ENCODE assay signal across 19 cellular contexts in genomic region chr17:49440581-49440980, GRCh38. TPM values are rescaled to one million over a fixed set of nuclear protein-coding genes. Genes with fewer than 3 reads are reported as not detected.
A peak's percentile ranks its signal among the peaks of the same experiment; 100 is the strongest.
DNase-seq lines count a peak whose midpoint lies in the region; ATAC-seq and TF ChIP-seq lines count a peak whose summit lies in the region.
"Had no signal": no experiment of that assay in that cellular context is flagged by ENCODE, and none has a peak within 500 bp of the region (broad histone marks: within the 10 kb centered on the region; RNA-seq: fewer than 3 reads in every experiment).

No MANE protein-coding gene starts in this region.

- ATAC-seq in activated CD8-positive, alpha-beta T cell treated with anti-CD3 and anti-CD28 coated beads, Interleukin-2, amount 10 ng/mL, durations not matched to agents 7 days and 5 days = no peak
- ATAC-seq in activated CD8-positive, alpha-beta T cell treated with anti-CD3 and anti-CD28 coated beads for 36 hours = no peak
- peak; percentile 25 for ATAC-seq in stimulated activated effector memory CD8-positive, alpha-beta T cell treated with anti-CD3 and anti-CD28 coated beads, Interleukin-12 subunit alpha, Interleukin-12 subunit beta, amount 100 ng/mL, for 72 hours

- no peak overlapping the region for H3K4me3 Mint-ChIP-seq in activated CD8-positive, alpha-beta T cell treated with anti-CD3 and anti-CD28 coated beads, Interleukin-2, amount 10 ng/mL, durations not matched to agents 7 days and 5 days
- H3K4me3 Mint-ChIP-seq in activated CD8-positive, alpha-beta T cell treated with anti-CD3 and anti-CD28 coated beads for 36 hours = no peak overlapping the region
- H3K4me3 Mint-ChIP-seq in stimulated activated effector memory CD8-positive, alpha-beta T cell treated with anti-CD3 and anti-CD28 coated beads, Interleukin-12 subunit alpha, Interleukin-12 subunit beta, amount 100 ng/mL, for 72 hours = no peak overlapping the region
- H3K4me3 Mint-ChIP-seq: CD8-positive, alpha-beta memory T cell; HFFc6 had no signal

- H3K27ac ChIP-seq in OCI-LY7 (ENCODE audit: low read depth, low read length, poor library complexity, severe bottlenecking) = no peak overlapping the region
- H3K27ac ChIP-seq: PC-9, RWPE1, SJSA1 had no signal

- H3K27me3 Mint-ChIP-seq in activated CD8-positive, alpha-beta T cell treated with anti-CD3 and anti-CD28 coated beads, Interleukin-2, amount 10 ng/mL, durations not matched to agents 7 days and 5 days (ENCODE audit: low read depth) = peaks cover 37% of the 10 kb centered on the region
- peaks cover 31% of the 10 kb centered on the region for H3K27me3 Mint-ChIP-seq in activated CD8-positive, alpha-beta T cell treated with anti-CD3 and anti-CD28 coated beads for 36 hours

- intact Hi-C loops in activated CD8-positive, alpha-beta T cell treated with anti-CD3 and anti-CD28 coated beads for 36 hours (cut with micrococcal nuclease) = no loop called here
- intact Hi-C loops in OCI-LY7 (cut with micrococcal nuclease; ENCODE audit: unreplicated experiment) = no loop called here

- no peak for DNase-seq in activated CD8-positive, alpha-beta T cell treated with anti-CD3 and anti-CD28 coated beads, Interleukin-2, amount 10 ng/mL, durations not matched to agents 7 days and 5 days
- DNase-seq in activated CD8-positive, alpha-beta T cell treated with anti-CD3 and anti-CD28 coated beads for 36 hours = no peak
- DNase-seq in OCI-LY7 (ENCODE audit: low spot score) = peak; percentile 18
- peak; percentile 26 for DNase-seq in myocyte (ENCODE audit: low read depth)
- no peak for DNase-seq in stimulated activated effector memory CD8-positive, alpha-beta T cell treated with anti-CD3 and anti-CD28 coated beads, Interleukin-12 subunit alpha, Interleukin-12 subunit beta, amount 100 ng/mL, for 72 hours (ENCODE audit: low spot score in 2 of 2)
- no peak for DNase-seq in NCI-H1930 (lab: John Stamatoyannopoulos, UW)
- no peak for DNase-seq in BE2C
- DNase-seq in NK-92 treated with Interleukin-12 subunit alpha and Interleukin-12 subunit beta, amount 100 ng/mL, for 24 hours (lab: John Stamatoyannopoulos, UW) = no peak
- DNase-seq: C1 segment of cervical spinal cord; CD8-positive, alpha-beta memory T cell; HFFc6; KG1; NCI-H2107; NCI-H2227 treated with DMSO at 0.1 percent for 48 hours; NCI-H524; NCI-H82; PC-9 had no signal

- H3K4me3 ChIP-seq in OCI-LY7 (ENCODE audit: low read depth, low read length, poor library complexity, severe bottlenecking) (no peak overlapping the region), BE2C (ENCODE audit: low read depth, low read length) (no peak overlapping the region)
- H3K4me3 ChIP-seq: PC-9, SJSA1 had no signal

- H3K27me3 ChIP-seq in BE2C = no peaks in the 10 kb centered on the region

- H3K4me1 ChIP-seq in OCI-LY7 (ENCODE audit: insufficient read depth, low read length, poor library complexity, severe bottlenecking) (peaks cover 26% of the 10 kb centered on the region), BE2C (peaks cover 11% of the 10 kb centered on the region)
- H3K4me1 ChIP-seq: SJSA1 had no signal

- no peak for TF ChIP-seq CTCF in activated CD8-positive, alpha-beta T cell treated with anti-CD3 and anti-CD28 coated beads for 36 hours (IDR thresholded peaks at IDR 0.05)
- TF ChIP-seq CTCF in OCI-LY7 (conservative IDR thresholded peaks at IDR 0.05; ENCODE audit: low read length) = no peak
- TF ChIP-seq CTCF in BE2C (IDR thresholded peaks at IDR 0.05; ENCODE audit: low read depth, low read length) = no peak

- H3K9me2 ChIP-seq in OCI-LY7 (ENCODE audit: insufficient read depth, low read length) = no peaks in the 10 kb centered on the region

- POLR2A ChIA-PET in activated CD8-positive, alpha-beta T cell treated with anti-CD3 and anti-CD28 coated beads, Interleukin-2, amount 10 ng/mL, durations not matched to agents 7 days and 5 days (lab: Charles Lee) = interaction anchor here (0.6 kb wide), 1 partner anchor 34 kb away, joined by 4 read pairs; no protein-coding TSS in a partner anchor
- POLR2A ChIA-PET in activated CD8-positive, alpha-beta T cell treated with anti-CD3 and anti-CD28 coated beads for 36 hours (lab: Charles Lee) = interaction anchor here (1.0 kb wide), 1 partner anchor 25 kb away, joined by 3 read pairs; no protein-coding TSS in a partner anchor
- POLR2A ChIA-PET in OCI-LY7 (lab: Charles Lee) = no interaction called here

- H3K79me2 ChIP-seq in OCI-LY7 (ENCODE audit: insufficient read depth, low read depth, low read length) = no peaks in the 10 kb centered on the region

- H3K36me3 Mint-ChIP-seq in activated CD8-positive, alpha-beta T cell treated with anti-CD3 and anti-CD28 coated beads, Interleukin-2, amount 10 ng/mL, durations not matched to agents 7 days and 5 days (ENCODE audit: low read depth) = no peaks in the 10 kb centered on the region
- H3K36me3 Mint-ChIP-seq in activated CD8-positive, alpha-beta T cell treated with anti-CD3 and anti-CD28 coated beads for 36 hours (ENCODE audit: low read depth) = no peaks in the 10 kb centered on the region
- H3K36me3 Mint-ChIP-seq in stimulated activated effector memory CD8-positive, alpha-beta T cell treated with anti-CD3 and anti-CD28 coated beads, Interleukin-12 subunit alpha, Interleukin-12 subunit beta, amount 100 ng/mL, for 72 hours = no peaks in the 10 kb centered on the region
- H3K36me3 Mint-ChIP-seq: CD8-positive, alpha-beta memory T cell had no signal

- H3K36me3 ChIP-seq in OCI-LY7 (ENCODE audit: insufficient read depth, low read length) = no peaks in the 10 kb centered on the region
- no peaks in the 10 kb centered on the region for H3K36me3 ChIP-seq in BE2C
- H3K36me3 ChIP-seq: SJSA1 had no signal

- H3K4me2 ChIP-seq in OCI-LY7 (ENCODE audit: low read length) = no peak overlapping the region
- H3K4me2 ChIP-seq: PC-9 had no signal

- H3K9me3 ChIP-seq in OCI-LY7 (ENCODE audit: low read length) (no peaks in the 10 kb centered on the region), BE2C (no peaks in the 10 kb centered on the region)
- H3K9me3 ChIP-seq: SJSA1 had no signal

- H2AFZ ChIP-seq in OCI-LY7 (ENCODE audit: low read length) = no peak overlapping the region
- H2AFZ ChIP-seq: PC-9 had no signal

- H3K4me1 Mint-ChIP-seq in activated CD8-positive, alpha-beta T cell treated with anti-CD3 and anti-CD28 coated beads, Interleukin-2, amount 10 ng/mL, durations not matched to agents 7 days and 5 days (ENCODE audit: low read depth) = no peaks in the 10 kb centered on the region
- no peaks in the 10 kb centered on the region for H3K4me1 Mint-ChIP-seq in activated CD8-positive, alpha-beta T cell treated with anti-CD3 and anti-CD28 coated beads for 36 hours (ENCODE audit: low read depth)
- H3K4me1 Mint-ChIP-seq in stimulated activated effector memory CD8-positive, alpha-beta T cell treated with anti-CD3 and anti-CD28 coated beads, Interleukin-12 subunit alpha, Interleukin-12 subunit beta, amount 100 ng/mL, for 72 hours = peaks cover 7% of the 10 kb centered on the region
- H3K4me1 Mint-ChIP-seq: CD8-positive, alpha-beta memory T cell had no signal

- no peaks in the 10 kb centered on the region for H3K9me3 Mint-ChIP-seq in activated CD8-positive, alpha-beta T cell treated with anti-CD3 and anti-CD28 coated beads, Interleukin-2, amount 10 ng/mL, durations not matched to agents 7 days and 5 days (ENCODE audit: insufficient read depth)
- H3K9me3 Mint-ChIP-seq in activated CD8-positive, alpha-beta T cell treated with anti-CD3 and anti-CD28 coated beads for 36 hours = no peaks in the 10 kb centered on the region
- no peaks in the 10 kb centered on the region for H3K9me3 Mint-ChIP-seq in stimulated activated effector memory CD8-positive, alpha-beta T cell treated with anti-CD3 and anti-CD28 coated beads, Interleukin-12 subunit alpha, Interleukin-12 subunit beta, amount 100 ng/mL, for 72 hours
- H3K9me3 Mint-ChIP-seq: CD8-positive, alpha-beta memory T cell; HFFc6 had no signal

- BruUV-seq in OCI-LY7 (replicated peaks; lab: Mats Ljungman, UMichigan) = no TSS peak

- H4K20me1 ChIP-seq in OCI-LY7 (ENCODE audit: insufficient read depth, low read length) = no peaks in the 10 kb centered on the region

- CTCF ChIA-PET in activated CD8-positive, alpha-beta T cell treated with anti-CD3 and anti-CD28 coated beads, Interleukin-2, amount 10 ng/mL, durations not matched to agents 7 days and 5 days (lab: Charles Lee) = interaction anchor here (1.5 kb wide), 1 partner anchor 32 kb away, joined by 4 read pairs; no protein-coding TSS in a partner anchor
- CTCF ChIA-PET in activated CD8-positive, alpha-beta T cell treated with anti-CD3 and anti-CD28 coated beads for 36 hours (lab: Charles Lee) = interaction anchor here (1.8 to 2.0 kb wide), 2 partner anchors 32 to 116 kb away, joined by 5 to 9 read pairs; no protein-coding TSS in a partner anchor
- CTCF ChIA-PET in OCI-LY7 (lab: Charles Lee; ENCODE audit: unreplicated experiment) = no interaction called here

- H3K27ac Mint-ChIP-seq in activated CD8-positive, alpha-beta T cell treated with anti-CD3 and anti-CD28 coated beads, Interleukin-2, amount 10 ng/mL, durations not matched to agents 7 days and 5 days = peak overlapping the region; percentile 51
- H3K27ac Mint-ChIP-seq in activated CD8-positive, alpha-beta T cell treated with anti-CD3 and anti-CD28 coated beads for 36 hours = no peak overlapping the region
- H3K27ac Mint-ChIP-seq in stimulated activated effector memory CD8-positive, alpha-beta T cell treated with anti-CD3 and anti-CD28 coated beads, Interleukin-12 subunit alpha, Interleukin-12 subunit beta, amount 100 ng/mL, for 72 hours = no peak overlapping the region
- H3K27ac Mint-ChIP-seq: CD8-positive, alpha-beta memory T cell; HFFc6 had no signal

RNA-seq across cellular contexts. Expression of gene PHB1, which starts 25.9 kb away (rescaled TPM):
- 100 to 1,000 TPM; 181 to 183 TPM for total RNA-seq in activated CD8-positive, alpha-beta T cell treated with anti-CD3 and anti-CD28 coated beads, Interleukin-2, amount 10 ng/mL, durations not matched to agents 7 days and 5 days
- total RNA-seq in activated CD8-positive, alpha-beta T cell treated with anti-CD3 and anti-CD28 coated beads for 36 hours = 100 to 1,000 TPM; 363 to 381 TPM
- total RNA-seq in OCI-LY7 (2014; rRNA removed; shearing (Covaris generic)) = 131 and 137 TPM in 2 replicates
- total RNA-seq in OCI-LY7 (2022) = 175 and 217 TPM in 2 replicates
- total RNA-seq in myocyte = 128 and 153 TPM in 2 replicates
- 217 TPM for polyA plus RNA-seq in myocyte (2012)
- 523 TPM for polyA plus RNA-seq in BE2C (2012; ENCODE audit: insufficient read depth, insufficient read length, low read depth)

RNA-seq across cellular contexts. Expression of gene NGFR, which starts 54.5 kb away (rescaled TPM):
- under 1 TPM in 1 of 2 experiments, not detected in 1; 0.11 TPM for total RNA-seq in activated CD8-positive, alpha-beta T cell treated with anti-CD3 and anti-CD28 coated beads, Interleukin-2, amount 10 ng/mL, durations not matched to agents 7 days and 5 days
- total RNA-seq in activated CD8-positive, alpha-beta T cell treated with anti-CD3 and anti-CD28 coated beads for 36 hours = under 1 TPM in 1 of 2 experiments, not detected in 1; 0.09 TPM
- total RNA-seq in OCI-LY7 (2014; rRNA removed; shearing (Covaris generic)) = 0.13 and 1.1 TPM in 2 replicates
- 0.10 and 0.17 TPM in 2 replicates for total RNA-seq in OCI-LY7 (2022)
- total RNA-seq in myocyte = 44.7 and 113 TPM in 2 replicates
- polyA plus RNA-seq in myocyte (2012) = 53.7 TPM
- 0.48 TPM for polyA plus RNA-seq in BE2C (2012; ENCODE audit: insufficient read depth, insufficient read length, low read depth)

Comparison
In these comparisons a context has a peak if more than half of its experiments do, and no peak if none do; other contexts are left out.
1. DNase-seq: peak in OCI-LY7 (single experiment) and myocyte (single experiment); none in activated CD8-positive, alpha-beta T cell treated with anti-CD3 and anti-CD28 coated beads, Interleukin-2, amount 10 ng/mL, durations not matched to agents 7 days and 5 days (single experiment), activated CD8-positive, alpha-beta T cell treated with anti-CD3 and anti-CD28 coated beads for 36 hours (single experiment), stimulated activated effector memory CD8-positive, alpha-beta T cell treated with anti-CD3 and anti-CD28 coated beads, Interleukin-12 subunit alpha, Interleukin-12 subunit beta, amount 100 ng/mL, for 72 hours (0 of 2), NCI-H1930 (0 of 2), BE2C (single experiment) and NK-92 treated with Interleukin-12 subunit alpha and Interleukin-12 subunit beta, amount 100 ng/mL, for 24 hours (single experiment).
2. RNA of gene NGFR, which starts 54.5 kb away (total RNA-seq): 44.7 to 113 TPM in myocyte; 0.10 to 1.1 TPM in OCI-LY7, 0.11 TPM in activated CD8-positive, alpha-beta T cell treated with anti-CD3 and anti-CD28 coated beads, Interleukin-2, amount 10 ng/mL, durations not matched to agents 7 days and 5 days and 0.09 TPM in activated CD8-positive, alpha-beta T cell treated with anti-CD3 and anti-CD28 coated beads for 36 hours; every median in the first group is over 10 times any median in the second.